In the genomic region with DNA sequence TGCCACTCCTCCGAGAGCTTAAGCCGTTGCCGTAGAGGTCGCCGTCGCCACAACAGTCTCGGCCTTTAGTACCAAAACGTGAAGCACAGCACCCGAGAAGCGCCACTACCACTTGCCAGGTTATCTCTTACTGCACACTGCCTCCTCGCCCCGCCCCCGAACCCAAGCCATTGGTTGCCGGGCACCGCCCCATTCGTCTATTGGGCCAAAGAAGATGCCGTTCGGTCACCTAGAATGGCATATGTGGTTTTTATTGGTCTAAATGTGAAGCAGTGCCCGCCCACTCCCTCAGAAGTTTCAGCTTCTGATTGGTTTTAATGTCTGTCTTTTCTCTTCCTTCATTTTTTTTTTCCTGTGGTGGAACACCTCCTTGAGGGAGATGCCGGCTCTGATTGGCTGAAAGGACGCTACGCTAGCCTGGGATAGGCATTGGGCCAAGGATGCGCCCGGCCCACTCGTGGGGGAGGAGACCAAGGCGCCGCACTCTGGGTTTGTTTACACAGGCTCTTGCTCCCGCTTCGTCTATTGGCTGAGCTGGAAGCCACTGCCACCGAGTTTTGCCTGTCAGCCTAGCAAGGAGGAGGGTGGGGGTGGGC, we compare ENCODE assay signal across 8 cellular contexts. TPM values are rescaled to one million over a fixed set of nuclear protein-coding genes. Genes with fewer than 3 reads are reported as not detected.
DNase-seq lines count a peak whose midpoint lies in the region; ATAC-seq and TF ChIP-seq lines count a peak whose summit lies in the region.

TSS of gene PAIP2B (minus strand) at position 139 of the 596 bp plus-strand sequence. CDS start 24,514 bp downstream, outside the sequence.

- H3K27me3 Mint-ChIP-seq in GM23338 (ENCODE audit: insufficient read depth, low read depth, poor library complexity) = peaks cover 15% of the 10 kb centered on the region
- peaks cover 8 to 11% of the 10 kb centered on the region in 2 donors for H3K27me3 Mint-ChIP-seq in natural killer cell treated with Interleukin-12 subunit alpha and Interleukin-12 subunit beta and Interleukin-15 and Interleukin-18, amount 100 ng/mL, for 72 hours

- no peaks in the 10 kb centered on the region for H3K36me3 ChIP-seq in DOHH2 (ENCODE audit: control insufficient read depth, low read length)
- no peaks in the 10 kb centered on the region for H3K36me3 ChIP-seq in GM23338 (ENCODE audit: insufficient read depth)

- H3K4me2 ChIP-seq in DOHH2 (ENCODE audit: low read length) (peak within 1 kb of the TSS; percentile 90), GM23338 (peak within 1 kb of the TSS; percentile 82)

- H3K27ac Mint-ChIP-seq in GM23338 = peak within 1 kb of the TSS; percentile 98
- H3K27ac Mint-ChIP-seq in natural killer cell treated with Interleukin-12 subunit alpha and Interleukin-12 subunit beta and Interleukin-15 and Interleukin-18, amount 100 ng/mL, for 72 hours = peak within 1 kb of the TSS; percentile 55 to 69

- peaks cover 19% of the 10 kb centered on the region; the same call in 2 of the 3 replicates for H3K9me3 Mint-ChIP-seq in GM23338
- no peaks in the 10 kb centered on the region for H3K9me3 Mint-ChIP-seq in natural killer cell treated with Interleukin-12 subunit alpha and Interleukin-12 subunit beta and Interleukin-15 and Interleukin-18, amount 100 ng/mL, for 72 hours

- H3K4me1 ChIP-seq in DOHH2 (ENCODE audit: control insufficient read depth, low read length) (peaks cover 32% of the 10 kb centered on the region), GM23338 (ENCODE audit: insufficient read depth) (0 out of 2 replicates have a peak, but pooled peaks cover 8% of the 10 kb centered on the region)

- H3K27me3 ChIP-seq in DOHH2 (ENCODE audit: control insufficient read depth, low read length) (no peaks in the 10 kb centered on the region; the same call in 1 of the 2 replicates), GM23338 (ENCODE audit: insufficient read depth) (no peaks in the 10 kb centered on the region)

- peaks cover 4% of the 10 kb centered on the region; the same call in 2 of the 3 replicates for H3K36me3 Mint-ChIP-seq in GM23338 (ENCODE audit: low read depth)
- H3K36me3 Mint-ChIP-seq in natural killer cell treated with Interleukin-12 subunit alpha and Interleukin-12 subunit beta and Interleukin-15 and Interleukin-18, amount 100 ng/mL, for 72 hours = no peaks in the 10 kb centered on the region

- peak; percentile 95 for ATAC-seq in GM23338
- peak; percentile 98 to 99 for ATAC-seq in natural killer cell treated with Interleukin-12 subunit alpha and Interleukin-12 subunit beta and Interleukin-15 and Interleukin-18, amount 100 ng/mL, for 72 hours

- H4K20me1 ChIP-seq in DOHH2 (ENCODE audit: control insufficient read depth, insufficient read depth, low read depth, low read length) (no peaks in the 10 kb centered on the region; the same call in 1 of the 2 replicates), GM23338 (replicated peaks; ENCODE audit: insufficient read depth) (no peaks in the 10 kb centered on the region; the same call in 1 of the 2 replicates)

- DNase-seq in GM23338 (ENCODE audit: low spot score) = peak; percentile 100
- DNase-seq in LNCaP clone FGC (ENCODE audit: low read depth) = peak; percentile 96
- DNase-seq in activated effector memory CD4-positive, alpha-beta T cell treated with anti-CD3 and anti-CD28 coated beads, Interleukin-2, amount 50 U/mL, for 16 hours = peak; percentile 99
- DNase-seq in fibroblast of the aortic adventitia (ENCODE audit: low read depth) = peak; percentile 98
- peak; percentile 99 for DNase-seq in natural killer cell treated with Interleukin-12 subunit alpha and Interleukin-12 subunit beta and Interleukin-15 and Interleukin-18, amount 100 ng/mL, for 72 hours (ENCODE audit: low spot score)
- peak; percentile 99 for DNase-seq in stimulated activated naive CD4-positive, alpha-beta T cell treated with Interleukin-2 at 50 U/mL for 16 hours (lab: John Stamatoyannopoulos, UW)

- H3K9me2 ChIP-seq in DOHH2 (replicated peaks; ENCODE audit: control insufficient read depth, low read length) (no peaks in the 10 kb centered on the region), GM23338 (ENCODE audit: insufficient read depth) (no peaks in the 10 kb centered on the region)

- peak within 1 kb of the TSS; percentile 81 for H3K4me3 ChIP-seq in DOHH2 (ENCODE audit: low read length)
- peak within 1 kb of the TSS; percentile 63 for H3K4me3 ChIP-seq in GM23338
- H3K4me3 ChIP-seq in LNCaP clone FGC (ENCODE audit: low read depth, low read length) = peak within 1 kb of the TSS; percentile 72
- H3K4me3 ChIP-seq in fibroblast of the aortic adventitia (ENCODE audit: low read depth, low read length) = peak within 1 kb of the TSS; percentile 75

- TF ChIP-seq CTCF in DOHH2 (IDR thresholded peaks at IDR 0.05; ENCODE audit: low read depth, low read length, poor library complexity, severe bottlenecking) (no peak), GM23338 (conservative IDR thresholded peaks at IDR 0.05; ENCODE audit: low read depth in 2 of 2) (no peak), LNCaP clone FGC (IDR thresholded peaks at IDR 0.05; ENCODE audit: control insufficient read depth, extremely low read depth, insufficient read depth) (no peak), fibroblast of the aortic adventitia (IDR thresholded peaks at IDR 0.05; ENCODE audit: insufficient read depth, low read length) (no peak)

- H3K27ac ChIP-seq in DOHH2 (ENCODE audit: low read depth, low read length) (peak within 1 kb of the TSS; percentile 71), GM23338 (ENCODE audit: low read depth) (peak within 1 kb of the TSS; percentile 5; the same call in 1 of the 2 replicates)

- peaks cover 7% of the 10 kb centered on the region for H3K4me1 Mint-ChIP-seq in GM23338
- peaks cover 4 to 6% of the 10 kb centered on the region in 2 donors for H3K4me1 Mint-ChIP-seq in natural killer cell treated with Interleukin-12 subunit alpha and Interleukin-12 subunit beta and Interleukin-15 and Interleukin-18, amount 100 ng/mL, for 72 hours (ENCODE audit: low read depth in 2 of 2)

- H3K79me2 ChIP-seq in DOHH2 (ENCODE audit: control insufficient read depth, low read length) (peaks cover 18% of the 10 kb centered on the region), GM23338 (replicated peaks; ENCODE audit: insufficient read depth) (peaks cover 17% of the 10 kb centered on the region)

- H3K4me3 Mint-ChIP-seq in GM23338 = peak within 1 kb of the TSS; percentile 98
- H3K4me3 Mint-ChIP-seq in natural killer cell treated with Interleukin-12 subunit alpha and Interleukin-12 subunit beta and Interleukin-15 and Interleukin-18, amount 100 ng/mL, for 72 hours = peak within 1 kb of the TSS; percentile 90

- H3F3A ChIP-seq in DOHH2 (ENCODE audit: control insufficient read depth, insufficient read depth) (0 out of 2 replicates have a peak, but pooled peaks cover 7% of the 10 kb centered on the region), GM23338 (replicated peaks; ENCODE audit: low read depth) (no peaks in the 10 kb centered on the region)

- no peaks in the 10 kb centered on the region for H3K9me3 ChIP-seq in DOHH2 (ENCODE audit: control insufficient read depth, insufficient read depth, low read length)

- H2AFZ ChIP-seq in GM23338 = no peak within 1 kb of the TSS

- TF ChIP-seq POLR2A in Raji (IDR thresholded peaks at IDR 0.05; ENCODE audit: insufficient read depth, low read depth, low read length) = peak; percentile 77

TF ChIP-seq in GM23338, 12 proteins besides CTCF, POLR2A, EP300 and RAD21:
- no peak for TF ChIP-seq ZNF114 (CRISPR knock-in tag; IDR thresholded peaks at IDR 0.05)
- TF ChIP-seq POLR2AphosphoS5 (IDR thresholded peaks at IDR 0.05; ENCODE audit: low read depth) = peak; percentile 88
- TF ChIP-seq CREB1 (CRISPR knock-in tag; IDR thresholded peaks at IDR 0.05; ENCODE audit: low read depth) = peak; percentile 64
- TF ChIP-seq JUNB (IDR thresholded peaks at IDR 0.05; ENCODE audit: unreplicated experiment) = no peak
TF ChIP-seq in GM23338: peak in this region for 2.

RNA-seq across cellular contexts. Expression of gene PAIP2B, which starts in this region (rescaled TPM):
- total RNA-seq in GM23338 (2014; rRNA removed; shearing (Covaris generic)) = 27.4 and 29.7 TPM in 2 replicates
- 6.1 and 7.6 TPM in 2 replicates for polyA plus RNA-seq in GM23338 (2016; fragmentation: Nextera tagmentation; extraction: Ambion mirVana)
- total RNA-seq in fibroblast of the aortic adventitia (ENCODE audit: low replicate concordance) = 0.27 and 1.6 TPM in 2 replicates
- 1 to 10 TPM in 1 of 2 donors, under 1 TPM in 1; 0.78 to 1.2 TPM for total RNA-seq in natural killer cell treated with Interleukin-12 subunit alpha and Interleukin-12 subunit beta and Interleukin-15 and Interleukin-18, amount 100 ng/mL, for 72 hours

Comparison
In these comparisons a context has a peak if more than half of its experiments do, and no peak if none do; other contexts are left out.
1. Peak in every context shown above with its lines: DNase-seq, ATAC-seq, H3K4me3 ChIP-seq and H3K27ac ChIP-seq.
2. RNA of gene PAIP2B (total RNA-seq): 27.4 to 29.7 TPM in GM23338; 0.78 to 1.2 TPM in natural killer cell treated with Interleukin-12 subunit alpha and Interleukin-12 subunit beta and Interleukin-15 and Interleukin-18, amount 100 ng/mL, for 72 hours and 0.27 to 1.6 TPM in fibroblast of the aortic adventitia; every median in the first group is over 10 times any median in the second.